In the genomic region with DNA sequence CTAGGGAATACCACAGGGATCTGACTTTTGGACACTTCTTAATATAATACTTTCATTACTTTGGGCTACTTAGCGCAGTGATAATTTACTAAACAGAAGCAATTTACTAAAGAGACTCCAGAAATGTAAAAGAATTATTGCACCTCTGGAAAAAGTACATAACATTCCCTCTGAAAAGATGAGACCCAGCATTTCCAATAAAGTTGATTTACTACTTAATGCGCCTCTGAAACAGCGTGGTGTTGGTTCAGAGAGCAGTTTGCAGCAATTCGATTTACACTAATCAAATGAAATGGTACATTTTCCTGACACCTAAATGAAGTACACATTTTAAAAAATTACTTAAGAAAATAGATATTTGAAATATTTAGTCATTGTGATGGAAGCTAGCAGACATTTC, we compare ENCODE assay signal across 16 cellular contexts.
"Had no signal": no experiment of that assay in that cellular context is flagged by ENCODE, and none has a peak within 500 bp of the region (broad histone marks: within the 10 kb centered on the region; RNA-seq: fewer than 3 reads in every experiment).

No MANE protein-coding gene starts in this region.

- H3K36me3 ChIP-seq: colonic mucosa, gastrocnemius medialis, heart left ventricle, tibial artery had no signal

- H3K9ac ChIP-seq: parathyroid adenoma had no signal

- H3K79me2 ChIP-seq: parathyroid adenoma had no signal

- H3K9me3 ChIP-seq: colonic mucosa, gastrocnemius medialis, heart left ventricle, tibial artery had no signal

- H2AFZ ChIP-seq: parathyroid adenoma had no signal

- H3K4me3 ChIP-seq: colonic mucosa, gastrocnemius medialis, heart left ventricle, tibial artery had no signal

- DNase-seq: activated B cell treated with CpG ODN at 0.5 μM for 24 hours; activated CD4-positive, alpha-beta T cell treated with anti-CD3 and anti-CD28 coated beads for 48 hours; activated CD8-positive, alpha-beta memory T cell treated with anti-CD3 and anti-CD28 coated beads, Interleukin-2, amount 50 U/mL, for 48 hours; activated gamma-delta T cell treated with Interleukin-2 at 50 U/mL for 16 hours; activated T-cell treated with anti-CD3 and anti-CD28 coated beads, Interleukin-2, amount 50 U/mL, for 72 hours; amygdala; central memory CD4-positive, alpha-beta T cell; colonic mucosa; gastrocnemius medialis; heart left ventricle; immature natural killer cell; naive B cell; stimulated activated CD4-positive, alpha-beta T cell treated with anti-CD3 and anti-CD28 coated beads, Interleukin-2, amount 100 ng/mL, for 48 hours; stimulated activated naive CD4-positive, alpha-beta T cell; tibial artery had no signal

- H3K27me3 ChIP-seq: colonic mucosa, gastrocnemius medialis, heart left ventricle, tibial artery had no signal

- H3K4me1 ChIP-seq: colonic mucosa, gastrocnemius medialis, heart left ventricle, parathyroid adenoma, tibial artery had no signal

- H3K27ac ChIP-seq: colonic mucosa, gastrocnemius medialis, heart left ventricle, parathyroid adenoma, tibial artery had no signal
